Comparison of ENCODE assay signal across 16 cellular contexts in genomic region chr11:116981216-116981887, GRCh38.
DNase-seq lines count a peak whose midpoint lies in the region; ATAC-seq and TF ChIP-seq lines count a peak whose summit lies in the region.
"Had no signal": no experiment of that assay in that cellular context is flagged by ENCODE, and none has a peak within 500 bp of the region (broad histone marks: within the 10 kb centered on the region; RNA-seq: fewer than 3 reads in every experiment).

No MANE protein-coding gene starts in this region.

- H3K4me1 ChIP-seq in tibial nerve, result peaks cover 0 to 71% (median 42%) of the 10 kb centered on the region in 4 donors
- H3K4me1 ChIP-seq: uterus had no signal

- no peak for DNase-seq in activated naive CD4-positive, alpha-beta T cell treated with anti-CD3 and anti-CD28 coated beads for 36 hours
- DNase-seq in activated naive CD4-positive, alpha-beta T cell treated with anti-CD3 and anti-CD28 coated beads, Interleukin-2, amount 50 U/mL, for 16 hours, result no peak
- peak; percentile 40 for DNase-seq in SKM-1 (lab: John Stamatoyannopoulos, UW; ENCODE audit: unreplicated experiment)
- DNase-seq in dorsolateral prefrontal cortex, result no peak
- no peak for DNase-seq in tibial nerve (ENCODE audit: low spot score in 2 of 2)
- DNase-seq in AG08396 (ENCODE audit: low spot score), result no peak
- no peak for DNase-seq in HFFc6
- no peak for DNase-seq in left ventricle myocardium superior
- DNase-seq: activated effector memory CD4-positive, alpha-beta T cell treated with Interleukin-2 at 50 U/mL for 16 hours; heart right ventricle; mesendoderm; NCI-H1092; NCI-H774; uterus had no signal

- peak overlapping the region; percentile 53 for H3K4me3 Mint-ChIP-seq in activated naive CD4-positive, alpha-beta T cell treated with anti-CD3 and anti-CD28 coated beads for 36 hours
- H3K4me3 Mint-ChIP-seq in HFFc6, result no peak overlapping the region

- TF ChIP-seq EP300 in tibial nerve (IDR thresholded peaks at IDR 0.05), result peak in 1 of 2 donors; percentile 20

- WGBS in tibial nerve, 2 donors, result 82 to 89% methylated on average over 5 of the region's 5 CpGs

- intact Hi-C loops in activated naive CD4-positive, alpha-beta T cell treated with anti-CD3 and anti-CD28 coated beads for 36 hours (cut with micrococcal nuclease), result no loop called here
- intact Hi-C loops in dorsolateral prefrontal cortex (cut with DNase I) (no loop called here), left ventricle myocardium superior (cut with micrococcal nuclease) (no loop called here)

- TF ChIP-seq CTCF in dorsolateral prefrontal cortex (IDR thresholded peaks at IDR 0.05 in 54 of 56, conservative IDR thresholded peaks at IDR 0.05 in 2 of 56; ENCODE audit: low read depth in 1 of 56, partially characterized antibody in 56 of 56) (no peak), tibial nerve (IDR thresholded peaks at IDR 0.05) (no peak), HFFc6 (IDR thresholded peaks at IDR 0.05) (no peak)

- peaks cover 3% of the 10 kb centered on the region for H3K36me3 Mint-ChIP-seq in activated naive CD4-positive, alpha-beta T cell treated with anti-CD3 and anti-CD28 coated beads for 36 hours (ENCODE audit: low read depth)
- H3K36me3 Mint-ChIP-seq in HFFc6 (ENCODE audit: low read depth), result 0 out of 2 replicates have a peak, but pooled peaks cover 4% of the 10 kb centered on the region

- H3K36me3 ChIP-seq in tibial nerve, result no peaks in the 10 kb centered on the region
- H3K36me3 ChIP-seq: HAP-1, heart right ventricle, uterus had no signal

- H3K9me3 Mint-ChIP-seq in activated naive CD4-positive, alpha-beta T cell treated with anti-CD3 and anti-CD28 coated beads for 36 hours, result no peaks in the 10 kb centered on the region
- no peaks in the 10 kb centered on the region for H3K9me3 Mint-ChIP-seq in HFFc6
- H3K9me3 Mint-ChIP-seq: T-helper 2 cell treated with Interferon-gamma antibody and Interleukin-4, amounts not matched to agents 5 μg/mL and 100 μg/mL, for 36 hours had no signal

- peak overlapping the region in 53 of 59 donors; percentile 5 to 96 (median 57) for H3K27ac ChIP-seq in dorsolateral prefrontal cortex
- H3K27ac ChIP-seq in tibial nerve, result peak overlapping the region in 3 of 4 donors; percentile 40 to 67 (median 44)
- H3K27ac ChIP-seq: uterus had no signal

- no peaks in the 10 kb centered on the region for H3K27me3 Mint-ChIP-seq in activated naive CD4-positive, alpha-beta T cell treated with anti-CD3 and anti-CD28 coated beads for 36 hours (ENCODE audit: low read depth)
- no peaks in the 10 kb centered on the region for H3K27me3 Mint-ChIP-seq in HFFc6 (ENCODE audit: insufficient read depth)

- H3K4me1 Mint-ChIP-seq in activated naive CD4-positive, alpha-beta T cell treated with anti-CD3 and anti-CD28 coated beads for 36 hours (ENCODE audit: low read depth), result peaks cover 61% of the 10 kb centered on the region
- peaks cover 47% of the 10 kb centered on the region for H3K4me1 Mint-ChIP-seq in HFFc6 (ENCODE audit: low read depth)

- CTCF ChIA-PET in activated naive CD4-positive, alpha-beta T cell treated with anti-CD3 and anti-CD28 coated beads for 36 hours (lab: Charles Lee), result no interaction called here

- H3K27me3 ChIP-seq in dorsolateral prefrontal cortex (no peaks in the 10 kb centered on the region), tibial nerve (no peaks in the 10 kb centered on the region)
- H3K27me3 ChIP-seq: heart right ventricle, uterus had no signal

- no peak for TF ChIP-seq POLR2A in tibial nerve (IDR thresholded peaks at IDR 0.05)

- H3K9me3 ChIP-seq in tibial nerve, result no peaks in the 10 kb centered on the region
- H3K9me3 ChIP-seq: HAP-1, heart right ventricle, uterus had no signal

- H3K4me3 ChIP-seq in dorsolateral prefrontal cortex, result no peak overlapping the region
- no peak overlapping the region for H3K4me3 ChIP-seq in tibial nerve
- H3K4me3 ChIP-seq: HAP-1, heart right ventricle, uterus had no signal

- no peak for ATAC-seq in left ventricle myocardium superior

- no peak overlapping the region for H3K27ac Mint-ChIP-seq in activated naive CD4-positive, alpha-beta T cell treated with anti-CD3 and anti-CD28 coated beads for 36 hours
- no peak overlapping the region for H3K27ac Mint-ChIP-seq in HFFc6
